In the genomic region with DNA sequence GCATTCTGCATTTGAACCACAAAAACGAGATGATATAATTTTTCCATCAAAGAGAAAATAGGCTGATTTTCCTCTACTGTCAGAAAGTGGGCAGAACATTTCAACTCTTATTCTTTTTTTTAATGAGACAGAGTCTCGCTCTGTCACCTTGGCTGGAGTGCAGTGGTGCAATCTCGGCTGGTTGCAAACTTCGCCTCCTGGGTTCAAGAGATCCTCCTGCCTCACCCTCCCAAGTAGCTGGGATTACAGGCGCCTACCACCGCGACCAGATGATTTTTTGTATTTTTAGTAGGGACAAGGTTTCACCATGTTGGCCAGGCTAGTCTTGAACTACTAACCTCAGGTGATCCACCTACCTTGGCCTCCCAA, we compare ENCODE assay signal across 1 cellular context.
TF ChIP-seq lines count a peak whose summit lies in the region.

No MANE protein-coding gene starts in this region.

TF ChIP-seq in K562, 482 proteins besides CTCF, POLR2A, EP300 and RAD21:
- TF ChIP-seq, protein P1, sequence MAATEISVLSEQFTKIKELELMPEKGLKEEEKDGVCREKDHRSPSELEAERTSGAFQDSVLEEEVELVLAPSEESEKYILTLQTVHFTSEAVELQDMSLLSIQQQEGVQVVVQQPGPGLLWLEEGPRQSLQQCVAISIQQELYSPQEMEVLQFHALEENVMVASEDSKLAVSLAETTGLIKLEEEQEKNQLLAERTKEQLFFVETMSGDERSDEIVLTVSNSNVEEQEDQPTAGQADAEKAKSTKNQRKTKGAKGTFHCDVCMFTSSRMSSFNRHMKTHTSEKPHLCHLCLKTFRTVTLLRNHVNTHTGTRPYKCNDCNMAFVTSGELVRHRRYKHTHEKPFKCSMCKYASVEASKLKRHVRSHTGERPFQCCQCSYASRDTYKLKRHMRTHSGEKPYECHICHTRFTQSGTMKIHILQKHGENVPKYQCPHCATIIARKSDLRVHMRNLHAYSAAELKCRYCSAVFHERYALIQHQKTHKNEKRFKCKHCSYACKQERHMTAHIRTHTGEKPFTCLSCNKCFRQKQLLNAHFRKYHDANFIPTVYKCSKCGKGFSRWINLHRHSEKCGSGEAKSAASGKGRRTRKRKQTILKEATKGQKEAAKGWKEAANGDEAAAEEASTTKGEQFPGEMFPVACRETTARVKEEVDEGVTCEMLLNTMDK (IDR thresholded peaks at IDR 0.05; ENCODE audit: borderline replicate concordance, insufficient read depth, low read depth, low read length, poor library complexity, severe bottlenecking) = no peak
- TF ChIP-seq, protein P2, sequence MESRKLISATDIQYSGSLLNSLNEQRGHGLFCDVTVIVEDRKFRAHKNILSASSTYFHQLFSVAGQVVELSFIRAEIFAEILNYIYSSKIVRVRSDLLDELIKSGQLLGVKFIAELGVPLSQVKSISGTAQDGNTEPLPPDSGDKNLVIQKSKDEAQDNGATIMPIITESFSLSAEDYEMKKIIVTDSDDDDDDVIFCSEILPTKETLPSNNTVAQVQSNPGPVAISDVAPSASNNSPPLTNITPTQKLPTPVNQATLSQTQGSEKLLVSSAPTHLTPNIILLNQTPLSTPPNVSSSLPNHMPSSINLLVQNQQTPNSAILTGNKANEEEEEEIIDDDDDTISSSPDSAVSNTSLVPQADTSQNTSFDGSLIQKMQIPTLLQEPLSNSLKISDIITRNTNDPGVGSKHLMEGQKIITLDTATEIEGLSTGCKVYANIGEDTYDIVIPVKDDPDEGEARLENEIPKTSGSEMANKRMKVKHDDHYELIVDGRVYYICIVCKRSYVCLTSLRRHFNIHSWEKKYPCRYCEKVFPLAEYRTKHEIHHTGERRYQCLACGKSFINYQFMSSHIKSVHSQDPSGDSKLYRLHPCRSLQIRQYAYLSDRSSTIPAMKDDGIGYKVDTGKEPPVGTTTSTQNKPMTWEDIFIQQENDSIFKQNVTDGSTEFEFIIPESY (CRISPR knock-in tag; IDR thresholded peaks at IDR 0.05) = 0 out of 2 replicates have a peak, but pooled peaks have one; percentile 27
- TF ChIP-seq NBN (IDR thresholded peaks at IDR 0.05; ENCODE audit: low read depth) = 0 out of 2 replicates have a peak, but pooled peaks have one; percentile 11
